Comparison of ENCODE assay signal across 1 cellular context in the genomic region with DNA sequence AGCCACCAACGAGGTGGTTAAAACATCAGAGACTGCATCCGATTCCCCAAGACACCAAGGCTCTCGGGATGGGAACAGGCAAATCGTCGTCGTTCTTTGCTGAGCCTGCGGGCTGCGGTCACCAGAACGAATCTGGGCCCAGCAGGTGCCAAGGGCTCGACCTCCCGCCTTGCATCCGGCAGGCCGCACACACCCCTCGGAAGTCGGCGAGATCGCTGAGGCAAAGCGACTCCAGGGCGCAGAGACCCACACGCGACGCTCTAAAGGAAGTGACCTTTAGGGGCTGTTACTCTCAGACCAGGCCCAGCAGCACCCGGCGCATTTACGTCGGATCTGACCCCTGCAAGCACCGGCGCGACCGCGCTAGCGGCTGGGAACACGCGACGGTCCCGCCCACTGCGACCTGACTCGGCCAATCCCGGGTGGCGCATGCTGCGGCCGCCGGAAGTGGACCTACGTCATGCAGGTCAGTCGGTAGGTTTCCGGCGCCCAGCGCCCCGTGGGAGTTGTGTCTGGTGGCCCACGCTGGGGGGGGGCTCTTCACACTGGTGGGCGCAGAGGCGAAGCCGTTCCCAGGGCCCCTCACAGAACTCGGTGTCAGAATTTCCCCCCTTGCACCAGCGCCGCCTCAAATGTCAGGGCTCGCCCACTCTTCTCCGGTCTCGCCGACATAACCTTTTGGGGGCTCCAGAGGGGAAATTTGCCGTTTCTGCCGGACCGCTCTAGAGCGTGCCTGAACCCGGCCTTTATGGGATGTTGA.
TF ChIP-seq lines count a peak whose summit lies in the region.

No MANE protein-coding gene starts in this region.

TF ChIP-seq in GM12878, 131 proteins besides CTCF, POLR2A, EP300 and RAD21 (continued from another document and continues in another):
- TF ChIP-seq, protein P1, sequence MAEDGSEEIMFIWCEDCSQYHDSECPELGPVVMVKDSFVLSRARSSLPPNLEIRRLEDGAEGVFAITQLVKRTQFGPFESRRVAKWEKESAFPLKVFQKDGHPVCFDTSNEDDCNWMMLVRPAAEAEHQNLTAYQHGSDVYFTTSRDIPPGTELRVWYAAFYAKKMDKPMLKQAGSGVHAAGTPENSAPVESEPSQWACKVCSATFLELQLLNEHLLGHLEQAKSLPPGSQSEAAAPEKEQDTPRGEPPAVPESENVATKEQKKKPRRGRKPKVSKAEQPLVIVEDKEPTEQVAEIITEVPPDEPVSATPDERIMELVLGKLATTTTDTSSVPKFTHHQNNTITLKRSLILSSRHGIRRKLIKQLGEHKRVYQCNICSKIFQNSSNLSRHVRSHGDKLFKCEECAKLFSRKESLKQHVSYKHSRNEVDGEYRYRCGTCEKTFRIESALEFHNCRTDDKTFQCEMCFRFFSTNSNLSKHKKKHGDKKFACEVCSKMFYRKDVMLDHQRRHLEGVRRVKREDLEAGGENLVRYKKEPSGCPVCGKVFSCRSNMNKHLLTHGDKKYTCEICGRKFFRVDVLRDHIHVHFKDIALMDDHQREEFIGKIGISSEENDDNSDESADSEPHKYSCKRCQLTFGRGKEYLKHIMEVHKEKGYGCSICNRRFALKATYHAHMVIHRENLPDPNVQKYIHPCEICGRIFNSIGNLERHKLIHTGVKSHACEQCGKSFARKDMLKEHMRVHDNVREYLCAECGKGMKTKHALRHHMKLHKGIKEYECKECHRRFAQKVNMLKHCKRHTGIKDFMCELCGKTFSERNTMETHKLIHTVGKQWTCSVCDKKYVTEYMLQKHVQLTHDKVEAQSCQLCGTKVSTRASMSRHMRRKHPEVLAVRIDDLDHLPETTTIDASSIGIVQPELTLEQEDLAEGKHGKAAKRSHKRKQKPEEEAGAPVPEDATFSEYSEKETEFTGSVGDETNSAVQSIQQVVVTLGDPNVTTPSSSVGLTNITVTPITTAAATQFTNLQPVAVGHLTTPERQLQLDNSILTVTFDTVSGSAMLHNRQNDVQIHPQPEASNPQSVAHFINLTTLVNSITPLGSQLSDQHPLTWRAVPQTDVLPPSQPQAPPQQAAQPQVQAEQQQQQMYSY (CRISPR knock-in tag; IDR thresholded peaks at IDR 0.05): no peak
- no peak for TF ChIP-seq CBFB (IDR thresholded peaks at IDR 0.05; ENCODE audit: low read depth)
- TF ChIP-seq SIX5 (IDR thresholded peaks at IDR 0.05; ENCODE audit: low read depth, low read length, severe bottlenecking): no peak
- TF ChIP-seq, protein P2, sequence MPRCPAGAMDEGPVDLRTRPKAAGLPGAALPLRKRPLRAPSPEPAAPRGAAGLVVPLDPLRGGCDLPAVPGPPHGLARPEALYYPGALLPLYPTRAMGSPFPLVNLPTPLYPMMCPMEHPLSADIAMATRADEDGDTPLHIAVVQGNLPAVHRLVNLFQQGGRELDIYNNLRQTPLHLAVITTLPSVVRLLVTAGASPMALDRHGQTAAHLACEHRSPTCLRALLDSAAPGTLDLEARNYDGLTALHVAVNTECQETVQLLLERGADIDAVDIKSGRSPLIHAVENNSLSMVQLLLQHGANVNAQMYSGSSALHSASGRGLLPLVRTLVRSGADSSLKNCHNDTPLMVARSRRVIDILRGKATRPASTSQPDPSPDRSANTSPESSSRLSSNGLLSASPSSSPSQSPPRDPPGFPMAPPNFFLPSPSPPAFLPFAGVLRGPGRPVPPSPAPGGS (IDR thresholded peaks at IDR 0.05; ENCODE audit: borderline replicate concordance, insufficient read depth, low read depth, low read length, poor library complexity, severe bottlenecking): peak; percentile 31
- no peak for TF ChIP-seq SPI1 (IDR thresholded peaks at IDR 0.05; ENCODE audit: borderline replicate concordance, insufficient read depth, low read depth, low read length)
- no peak for TF ChIP-seq CUX1 (IDR thresholded peaks at IDR 0.05; ENCODE audit: insufficient replicate concordance, low read depth, low read length)
- TF ChIP-seq, protein P3, sequence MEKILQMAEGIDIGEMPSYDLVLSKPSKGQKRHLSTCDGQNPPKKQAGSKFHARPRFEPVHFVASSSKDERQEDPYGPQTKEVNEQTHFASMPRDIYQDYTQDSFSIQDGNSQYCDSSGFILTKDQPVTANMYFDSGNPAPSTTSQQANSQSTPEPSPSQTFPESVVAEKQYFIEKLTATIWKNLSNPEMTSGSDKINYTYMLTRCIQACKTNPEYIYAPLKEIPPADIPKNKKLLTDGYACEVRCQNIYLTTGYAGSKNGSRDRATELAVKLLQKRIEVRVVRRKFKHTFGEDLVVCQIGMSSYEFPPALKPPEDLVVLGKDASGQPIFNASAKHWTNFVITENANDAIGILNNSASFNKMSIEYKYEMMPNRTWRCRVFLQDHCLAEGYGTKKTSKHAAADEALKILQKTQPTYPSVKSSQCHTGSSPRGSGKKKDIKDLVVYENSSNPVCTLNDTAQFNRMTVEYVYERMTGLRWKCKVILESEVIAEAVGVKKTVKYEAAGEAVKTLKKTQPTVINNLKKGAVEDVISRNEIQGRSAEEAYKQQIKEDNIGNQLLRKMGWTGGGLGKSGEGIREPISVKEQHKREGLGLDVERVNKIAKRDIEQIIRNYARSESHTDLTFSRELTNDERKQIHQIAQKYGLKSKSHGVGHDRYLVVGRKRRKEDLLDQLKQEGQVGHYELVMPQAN (conservative IDR thresholded peaks at IDR 0.05): peak; percentile 57; the same call in 1 of the 2 replicates
- TF ChIP-seq SREBF2 (IDR thresholded peaks at IDR 0.05; ENCODE audit: low read length): no peak
- TF ChIP-seq ZZZ3 (IDR thresholded peaks at IDR 0.05; ENCODE audit: control insufficient read depth, insufficient read length, low read depth): no peak
- TF ChIP-seq DPF2 (IDR thresholded peaks at IDR 0.05): 0 out of 2 replicates have a peak, but pooled peaks have one; percentile 50
- TF ChIP-seq SMARCA5 (IDR thresholded peaks at IDR 0.05): 0 out of 2 replicates have a peak, but pooled peaks have one; percentile 13
- TF ChIP-seq EZH2 (IDR thresholded peaks at IDR 0.05; ENCODE audit: borderline replicate concordance, control insufficient read depth, low read depth, low read length): no peak
- 0 out of 2 replicates have a peak, but pooled peaks have one; percentile 25 for TF ChIP-seq RCOR1 (conservative IDR thresholded peaks at IDR 0.05; ENCODE audit: low read depth, low read length)
- TF ChIP-seq SP1 (IDR thresholded peaks at IDR 0.05; ENCODE audit: low read depth, low read length): peak; percentile 70
- peak; percentile 71; the same call in 1 of the 2 replicates for TF ChIP-seq BACH1 (IDR thresholded peaks at IDR 0.05; ENCODE audit: borderline replicate concordance)
- TF ChIP-seq SUZ12 (IDR thresholded peaks at IDR 0.05; ENCODE audit: unreplicated experiment): no peak
- peak; percentile 36 for TF ChIP-seq LARP7 (IDR thresholded peaks at IDR 0.05)
- TF ChIP-seq TAF1 (IDR thresholded peaks at IDR 0.05; ENCODE audit: borderline replicate concordance, low read depth, low read length): no peak; the same call in none of the 2 replicates
- TF ChIP-seq MYC (IDR thresholded peaks at IDR 0.05; ENCODE audit: insufficient read depth, insufficient read length, insufficient replicate concordance, low read length, severe bottlenecking): no peak
- TF ChIP-seq PKNOX1 (IDR thresholded peaks at IDR 0.05): 0 out of 2 replicates have a peak, but pooled peaks have one; percentile 31
- peak; percentile 48; the same call in 1 of the 2 replicates for TF ChIP-seq MLLT1 (IDR thresholded peaks at IDR 0.05)
- no peak for TF ChIP-seq YBX1 (IDR thresholded peaks at IDR 0.05)
- TF ChIP-seq POLR2AphosphoS5 (IDR thresholded peaks at IDR 0.05; ENCODE audit: low read length): peak; percentile 82
- TF ChIP-seq CREB1 (IDR thresholded peaks at IDR 0.05; ENCODE audit: low read depth): peak; percentile 94
- peak; percentile 49; the same call in 1 of the 2 replicates for TF ChIP-seq HDGF (IDR thresholded peaks at IDR 0.05)
- no peak for TF ChIP-seq CEBPB (IDR thresholded peaks at IDR 0.05; ENCODE audit: borderline replicate concordance in 1 of 2, low read depth in 2 of 2, low read length in 2 of 2)
- TF ChIP-seq PML (IDR thresholded peaks at IDR 0.05; ENCODE audit: low read length): peak; percentile 63; the same call in 1 of the 2 replicates
- peak; percentile 91 for TF ChIP-seq IKZF1 (conservative IDR thresholded peaks at IDR 0.05)
- TF ChIP-seq ZBTB33 (IDR thresholded peaks at IDR 0.05): no peak
- 0 out of 4 replicates have a peak, but pooled peaks of 1 of the 2 experiments have one; percentile 38 for TF ChIP-seq SRF (IDR thresholded peaks at IDR 0.05; ENCODE audit: low read depth in 2 of 2, low read length in 2 of 2)
- no peak; the same call in 1 of the 2 replicates for TF ChIP-seq MTA3 (IDR thresholded peaks at IDR 0.05; ENCODE audit: borderline replicate concordance, low read length)
- no peak for TF ChIP-seq STAT3 (IDR thresholded peaks at IDR 0.05; ENCODE audit: low read depth, low read length)
- TF ChIP-seq CHD2 (IDR thresholded peaks at IDR 0.05; ENCODE audit: borderline replicate concordance, low read depth, low read length): peak; percentile 82
- peak; percentile 53 for TF ChIP-seq NR2C2 (IDR thresholded peaks at IDR 0.05; ENCODE audit: borderline replicate concordance, control insufficient read depth, insufficient read length, low read depth)
- peak; percentile 69 for TF ChIP-seq RUNX3 (IDR thresholded peaks at IDR 0.05; ENCODE audit: low read length)
- TF ChIP-seq MXI1 (IDR thresholded peaks at IDR 0.05; ENCODE audit: low read depth, low read length): no peak; the same call in 1 of the 2 replicates
- TF ChIP-seq RB1 (IDR thresholded peaks at IDR 0.05; ENCODE audit: borderline replicate concordance): peak; percentile 53
